ENCODE assay signal across 8 cellular contexts in genomic region chr20:51800769-51801219, GRCh38. TPM values are rescaled to one million over a fixed set of nuclear protein-coding genes. Genes with fewer than 3 reads are reported as not detected.
A peak's percentile ranks its signal among the peaks of the same experiment; 100 is the strongest.
DNase-seq lines count a peak whose midpoint lies in the region; ATAC-seq and FAIRE-seq lines count a peak whose summit lies in the region.

No MANE protein-coding gene starts in this region.

- H3K27me3 Mint-ChIP-seq in T-helper 1 cell treated with Interleukin-12 subunit alpha and Interleukin-12 subunit beta and Interleukin-4 antibody, amounts not matched to agents 30 μg/mL and 1 μg/mL, for 36 hours (ENCODE audit: low read depth), result peaks cover 79% of the 10 kb centered on the region
- H3K27me3 Mint-ChIP-seq in activated T-helper 17 cell treated with anti-CD3 and anti-CD28 coated beads, Interleukin-2, amount 50 U/mL, for 72 hours, result peaks cover 47% of the 10 kb centered on the region
- H3K27me3 Mint-ChIP-seq in stimulated activated naive CD8-positive, alpha-beta T cell treated with anti-CD3 and anti-CD28 coated beads, Interleukin-15, amount 100 ng/mL, for 72 hours, result peaks cover 78% of the 10 kb centered on the region

- peak overlapping the region; percentile 83 for H3K4me3 ChIP-seq in iPS-20b (ENCODE audit: low read length)

- no peak for ATAC-seq in activated T-helper 17 cell treated with anti-CD3 and anti-CD28 coated beads, Interleukin-2, amount 50 U/mL, for 72 hours (replicated peaks)
- ATAC-seq in stimulated activated naive CD8-positive, alpha-beta T cell treated with anti-CD3 and anti-CD28 coated beads, Interleukin-15, amount 100 ng/mL, for 72 hours, result no peak

- peak overlapping the region; percentile 99 for H3K9ac ChIP-seq in iPS-20b (ENCODE audit: low read depth, low read length)

- H3K36me3 ChIP-seq in iPS-20b (ENCODE audit: insufficient read depth, low read depth, low read length), result peaks cover 15% of the 10 kb centered on the region

- no peak overlapping the region for H3K27ac Mint-ChIP-seq in T-helper 1 cell treated with Interleukin-12 subunit alpha and Interleukin-12 subunit beta and Interleukin-4 antibody, amounts not matched to agents 30 μg/mL and 1 μg/mL, for 36 hours
- H3K27ac Mint-ChIP-seq in activated T-helper 17 cell treated with anti-CD3 and anti-CD28 coated beads, Interleukin-2, amount 50 U/mL, for 72 hours, result no peak overlapping the region
- no peak overlapping the region for H3K27ac Mint-ChIP-seq in stimulated activated naive CD8-positive, alpha-beta T cell treated with anti-CD3 and anti-CD28 coated beads, Interleukin-15, amount 100 ng/mL, for 72 hours

- no peak for FAIRE-seq in frontal cortex (lab: Jason Lieb, UNC)

- H3K4me3 Mint-ChIP-seq in T-helper 1 cell treated with Interleukin-12 subunit alpha and Interleukin-12 subunit beta and Interleukin-4 antibody, amounts not matched to agents 30 μg/mL and 1 μg/mL, for 36 hours, result peak overlapping the region; percentile 48
- peak overlapping the region; percentile 37 for H3K4me3 Mint-ChIP-seq in activated T-helper 17 cell treated with anti-CD3 and anti-CD28 coated beads, Interleukin-2, amount 50 U/mL, for 72 hours
- peak overlapping the region; percentile 82 for H3K4me3 Mint-ChIP-seq in stimulated activated naive CD8-positive, alpha-beta T cell treated with anti-CD3 and anti-CD28 coated beads, Interleukin-15, amount 100 ng/mL, for 72 hours

- peaks cover 5% of the 10 kb centered on the region for H3K4me1 Mint-ChIP-seq in T-helper 1 cell treated with Interleukin-12 subunit alpha and Interleukin-12 subunit beta and Interleukin-4 antibody, amounts not matched to agents 30 μg/mL and 1 μg/mL, for 36 hours (ENCODE audit: low read depth)
- no peaks in the 10 kb centered on the region for H3K4me1 Mint-ChIP-seq in activated T-helper 17 cell treated with anti-CD3 and anti-CD28 coated beads, Interleukin-2, amount 50 U/mL, for 72 hours
- H3K4me1 Mint-ChIP-seq in stimulated activated naive CD8-positive, alpha-beta T cell treated with anti-CD3 and anti-CD28 coated beads, Interleukin-15, amount 100 ng/mL, for 72 hours, result peaks cover 15% of the 10 kb centered on the region

- peaks cover 27% of the 10 kb centered on the region for H3K4me1 ChIP-seq in iPS-20b (ENCODE audit: insufficient read depth, low read length)

- H3K36me3 Mint-ChIP-seq in T-helper 1 cell treated with Interleukin-12 subunit alpha and Interleukin-12 subunit beta and Interleukin-4 antibody, amounts not matched to agents 30 μg/mL and 1 μg/mL, for 36 hours (ENCODE audit: low read depth), result no peaks in the 10 kb centered on the region
- no peaks in the 10 kb centered on the region for H3K36me3 Mint-ChIP-seq in activated T-helper 17 cell treated with anti-CD3 and anti-CD28 coated beads, Interleukin-2, amount 50 U/mL, for 72 hours (ENCODE audit: low read depth)

- no peaks in the 10 kb centered on the region for H3K9me3 Mint-ChIP-seq in T-helper 1 cell treated with Interleukin-12 subunit alpha and Interleukin-12 subunit beta and Interleukin-4 antibody, amounts not matched to agents 30 μg/mL and 1 μg/mL, for 36 hours
- H3K9me3 Mint-ChIP-seq in activated T-helper 17 cell treated with anti-CD3 and anti-CD28 coated beads, Interleukin-2, amount 50 U/mL, for 72 hours, result no peaks in the 10 kb centered on the region
- H3K9me3 Mint-ChIP-seq in stimulated activated naive CD8-positive, alpha-beta T cell treated with anti-CD3 and anti-CD28 coated beads, Interleukin-15, amount 100 ng/mL, for 72 hours, result no peaks in the 10 kb centered on the region

- DNase-seq in T-helper 1 cell (no peak), NCI-H1694 (lab: John Stamatoyannopoulos, UW) (no peak), COR-L47 (lab: John Stamatoyannopoulos, UW) (no peak), frontal cortex (ENCODE audit: low spot score in 2 of 2) (no peak)
- DNase-seq in stimulated activated naive CD8-positive, alpha-beta T cell treated with anti-CD3 and anti-CD28 coated beads, Interleukin-15, amount 100 ng/mL, for 72 hours, result peak; percentile 5 to 13

- H3K27me3 ChIP-seq in iPS-20b (ENCODE audit: insufficient read depth, low read length), result no peaks in the 10 kb centered on the region

- H3K27ac ChIP-seq in iPS-20b (ENCODE audit: low read length), result peak overlapping the region; percentile 95

- no peaks in the 10 kb centered on the region for H3K9me3 ChIP-seq in iPS-20b (ENCODE audit: insufficient read depth, low read depth, low read length)

RNA-seq across cellular contexts. Expression of gene SALL4, which starts 1.5 kb away (rescaled TPM):
- total RNA-seq in activated T-helper 17 cell treated with anti-CD3 and anti-CD28 coated beads, Interleukin-2, amount 50 U/mL, for 72 hours, result under 1 TPM; 0.04 to 0.50 TPM
- 0.41 TPM for total RNA-seq in frontal cortex

RNA-seq across cellular contexts. Expression of gene ATP9A, which starts 32.6 kb away (rescaled TPM):
- total RNA-seq in activated T-helper 17 cell treated with anti-CD3 and anti-CD28 coated beads, Interleukin-2, amount 50 U/mL, for 72 hours, result 1 to 10 TPM; 1.7 to 2.2 TPM
- total RNA-seq in frontal cortex, result 242 TPM

Comparison
In these comparisons a context has a peak if more than half of its experiments do, and no peak if none do; other contexts are left out.
1. DNase-seq: peak in stimulated activated naive CD8-positive, alpha-beta T cell treated with anti-CD3 and anti-CD28 coated beads, Interleukin-15, amount 100 ng/mL, for 72 hours (2 of 2); none in T-helper 1 cell (0 of 5), NCI-H1694 (single experiment), COR-L47 (single experiment) and frontal cortex (0 of 2).
2. RNA of gene ATP9A, which starts 32.6 kb away (total RNA-seq): 242 TPM in frontal cortex (single experiment); 1.7 to 2.2 TPM in activated T-helper 17 cell treated with anti-CD3 and anti-CD28 coated beads, Interleukin-2, amount 50 U/mL, for 72 hours; every median in the first group is over 10 times any median in the second.
3. Peak in every context shown above with its lines, with median percentiles within 50 percentile points of each other: H3K4me3 Mint-ChIP-seq.